In the genomic region with DNA sequence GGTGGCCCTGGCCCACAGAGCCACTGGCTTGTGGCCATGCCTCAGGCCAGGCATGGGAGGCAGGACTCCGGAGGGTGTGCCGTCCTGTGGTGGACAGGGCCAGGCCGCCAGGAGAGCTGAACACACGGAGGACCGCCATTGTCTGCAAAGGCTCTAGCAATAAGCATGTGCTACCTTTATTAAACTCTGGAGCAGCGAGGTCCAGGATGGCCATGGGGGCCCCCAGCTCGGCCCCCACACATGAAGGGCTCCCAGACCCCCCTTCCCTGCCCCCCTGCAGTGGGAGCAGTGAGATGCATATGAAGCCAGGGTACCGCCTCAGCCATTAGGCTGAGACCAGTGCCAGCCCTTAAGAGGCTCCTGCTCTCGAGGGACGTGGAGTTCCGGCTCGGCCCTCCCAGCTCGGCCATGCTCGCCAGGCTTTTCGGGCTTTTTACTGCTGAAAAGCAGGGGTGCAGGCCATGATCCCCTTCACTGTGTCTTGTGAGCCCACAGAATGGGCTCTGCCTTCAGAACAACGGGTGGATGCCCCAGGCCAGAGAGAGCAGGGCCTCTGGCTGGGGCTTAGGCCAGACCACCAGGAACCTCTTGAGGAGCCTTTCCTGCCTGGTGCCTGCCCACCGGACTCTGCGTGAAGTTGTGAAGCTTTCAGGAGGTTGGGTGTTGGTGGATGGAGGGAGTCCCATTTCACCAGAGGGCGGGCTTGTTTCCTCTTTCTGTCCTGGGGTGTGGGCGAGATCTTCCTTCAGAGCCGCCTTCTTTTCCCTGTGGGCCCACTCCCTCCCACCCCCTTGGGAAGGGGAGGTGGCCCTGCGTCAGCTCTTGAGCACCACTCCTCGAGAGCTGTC, we compare ENCODE assay signal across 2 cellular contexts.
TF ChIP-seq lines count a peak whose summit lies in the region.

No MANE protein-coding gene starts in this region.

TF ChIP-seq in SK-N-SH, 30 proteins besides CTCF, POLR2A, EP300 and RAD21 (continued from another document):
- TF ChIP-seq RXRA (IDR thresholded peaks at IDR 0.05; ENCODE audit: borderline replicate concordance, low read depth) (no peak), GATA2 (CRISPR knock-in tag; IDR thresholded peaks at IDR 0.05) (no peak), GABPA (IDR thresholded peaks at IDR 0.05; ENCODE audit: low read depth) (no peak), ELF1 (IDR thresholded peaks at IDR 0.05) (no peak), FOXM1 (IDR thresholded peaks at IDR 0.05; ENCODE audit: low read depth) (no peak), JUND (IDR thresholded peaks at IDR 0.05) (no peak)
- TF ChIP-seq, protein P1, sequence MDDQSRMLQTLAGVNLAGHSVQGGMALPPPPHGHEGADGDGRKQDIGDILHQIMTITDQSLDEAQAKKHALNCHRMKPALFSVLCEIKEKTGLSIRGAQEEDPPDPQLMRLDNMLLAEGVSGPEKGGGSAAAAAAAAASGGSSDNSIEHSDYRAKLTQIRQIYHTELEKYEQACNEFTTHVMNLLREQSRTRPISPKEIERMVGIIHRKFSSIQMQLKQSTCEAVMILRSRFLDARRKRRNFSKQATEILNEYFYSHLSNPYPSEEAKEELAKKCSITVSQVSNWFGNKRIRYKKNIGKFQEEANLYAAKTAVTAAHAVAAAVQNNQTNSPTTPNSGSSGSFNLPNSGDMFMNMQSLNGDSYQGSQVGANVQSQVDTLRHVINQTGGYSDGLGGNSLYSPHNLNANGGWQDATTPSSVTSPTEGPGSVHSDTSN (IDR thresholded peaks at IDR 0.05) = no peak
- TF ChIP-seq, protein P2, sequence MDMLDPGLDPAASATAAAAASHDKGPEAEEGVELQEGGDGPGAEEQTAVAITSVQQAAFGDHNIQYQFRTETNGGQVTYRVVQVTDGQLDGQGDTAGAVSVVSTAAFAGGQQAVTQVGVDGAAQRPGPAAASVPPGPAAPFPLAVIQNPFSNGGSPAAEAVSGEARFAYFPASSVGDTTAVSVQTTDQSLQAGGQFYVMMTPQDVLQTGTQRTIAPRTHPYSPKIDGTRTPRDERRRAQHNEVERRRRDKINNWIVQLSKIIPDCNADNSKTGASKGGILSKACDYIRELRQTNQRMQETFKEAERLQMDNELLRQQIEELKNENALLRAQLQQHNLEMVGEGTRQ (IDR thresholded peaks at IDR 0.05; ENCODE audit: borderline replicate concordance, low read depth, low read length) = no peak

TF ChIP-seq in SK-N-SH treated with all-trans-retinoic acid at 6 μM for 48 hours, 23 proteins besides CTCF, POLR2A, EP300 and RAD21 (continued from another document):
- TF ChIP-seq, protein P3, sequence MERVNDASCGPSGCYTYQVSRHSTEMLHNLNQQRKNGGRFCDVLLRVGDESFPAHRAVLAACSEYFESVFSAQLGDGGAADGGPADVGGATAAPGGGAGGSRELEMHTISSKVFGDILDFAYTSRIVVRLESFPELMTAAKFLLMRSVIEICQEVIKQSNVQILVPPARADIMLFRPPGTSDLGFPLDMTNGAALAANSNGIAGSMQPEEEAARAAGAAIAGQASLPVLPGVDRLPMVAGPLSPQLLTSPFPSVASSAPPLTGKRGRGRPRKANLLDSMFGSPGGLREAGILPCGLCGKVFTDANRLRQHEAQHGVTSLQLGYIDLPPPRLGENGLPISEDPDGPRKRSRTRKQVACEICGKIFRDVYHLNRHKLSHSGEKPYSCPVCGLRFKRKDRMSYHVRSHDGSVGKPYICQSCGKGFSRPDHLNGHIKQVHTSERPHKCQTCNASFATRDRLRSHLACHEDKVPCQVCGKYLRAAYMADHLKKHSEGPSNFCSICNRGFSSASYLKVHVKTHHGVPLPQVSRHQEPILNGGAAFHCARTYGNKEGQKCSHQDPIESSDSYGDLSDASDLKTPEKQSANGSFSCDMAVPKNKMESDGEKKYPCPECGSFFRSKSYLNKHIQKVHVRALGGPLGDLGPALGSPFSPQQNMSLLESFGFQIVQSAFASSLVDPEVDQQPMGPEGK (CRISPR knock-in tag; IDR thresholded peaks at IDR 0.05; ENCODE audit: borderline replicate concordance) = no peak
- TF ChIP-seq ZFP30 (CRISPR knock-in tag; IDR thresholded peaks at IDR 0.05) = no peak
- no peak for TF ChIP-seq PPARA (CRISPR knock-in tag; IDR thresholded peaks at IDR 0.05; ENCODE audit: borderline replicate concordance)
- no peak for TF ChIP-seq GLIS3 (CRISPR knock-in tag; IDR thresholded peaks at IDR 0.05)
- TF ChIP-seq, protein P4, sequence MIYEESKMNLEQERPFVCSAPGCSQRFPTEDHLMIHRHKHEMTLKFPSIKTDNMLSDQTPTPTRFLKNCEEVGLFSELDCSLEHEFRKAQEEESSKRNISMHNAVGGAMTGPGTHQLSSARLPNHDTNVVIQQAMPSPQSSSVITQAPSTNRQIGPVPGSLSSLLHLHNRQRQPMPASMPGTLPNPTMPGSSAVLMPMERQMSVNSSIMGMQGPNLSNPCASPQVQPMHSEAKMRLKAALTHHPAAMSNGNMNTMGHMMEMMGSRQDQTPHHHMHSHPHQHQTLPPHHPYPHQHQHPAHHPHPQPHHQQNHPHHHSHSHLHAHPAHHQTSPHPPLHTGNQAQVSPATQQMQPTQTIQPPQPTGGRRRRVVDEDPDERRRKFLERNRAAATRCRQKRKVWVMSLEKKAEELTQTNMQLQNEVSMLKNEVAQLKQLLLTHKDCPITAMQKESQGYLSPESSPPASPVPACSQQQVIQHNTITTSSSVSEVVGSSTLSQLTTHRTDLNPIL (CRISPR knock-in tag; IDR thresholded peaks at IDR 0.05; ENCODE audit: low read depth) = no peak
- no peak for TF ChIP-seq BACH2 (CRISPR knock-in tag; IDR thresholded peaks at IDR 0.05; ENCODE audit: borderline replicate concordance)
- no peak for TF ChIP-seq ZNF8 (CRISPR knock-in tag; IDR thresholded peaks at IDR 0.05)
- TF ChIP-seq, protein P5, sequence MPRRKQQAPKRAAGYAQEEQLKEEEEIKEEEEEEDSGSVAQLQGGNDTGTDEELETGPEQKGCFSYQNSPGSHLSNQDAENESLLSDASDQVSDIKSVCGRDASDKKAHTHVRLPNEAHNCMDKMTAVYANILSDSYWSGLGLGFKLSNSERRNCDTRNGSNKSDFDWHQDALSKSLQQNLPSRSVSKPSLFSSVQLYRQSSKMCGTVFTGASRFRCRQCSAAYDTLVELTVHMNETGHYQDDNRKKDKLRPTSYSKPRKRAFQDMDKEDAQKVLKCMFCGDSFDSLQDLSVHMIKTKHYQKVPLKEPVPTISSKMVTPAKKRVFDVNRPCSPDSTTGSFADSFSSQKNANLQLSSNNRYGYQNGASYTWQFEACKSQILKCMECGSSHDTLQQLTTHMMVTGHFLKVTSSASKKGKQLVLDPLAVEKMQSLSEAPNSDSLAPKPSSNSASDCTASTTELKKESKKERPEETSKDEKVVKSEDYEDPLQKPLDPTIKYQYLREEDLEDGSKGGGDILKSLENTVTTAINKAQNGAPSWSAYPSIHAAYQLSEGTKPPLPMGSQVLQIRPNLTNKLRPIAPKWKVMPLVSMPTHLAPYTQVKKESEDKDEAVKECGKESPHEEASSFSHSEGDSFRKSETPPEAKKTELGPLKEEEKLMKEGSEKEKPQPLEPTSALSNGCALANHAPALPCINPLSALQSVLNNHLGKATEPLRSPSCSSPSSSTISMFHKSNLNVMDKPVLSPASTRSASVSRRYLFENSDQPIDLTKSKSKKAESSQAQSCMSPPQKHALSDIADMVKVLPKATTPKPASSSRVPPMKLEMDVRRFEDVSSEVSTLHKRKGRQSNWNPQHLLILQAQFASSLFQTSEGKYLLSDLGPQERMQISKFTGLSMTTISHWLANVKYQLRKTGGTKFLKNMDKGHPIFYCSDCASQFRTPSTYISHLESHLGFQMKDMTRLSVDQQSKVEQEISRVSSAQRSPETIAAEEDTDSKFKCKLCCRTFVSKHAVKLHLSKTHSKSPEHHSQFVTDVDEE (CRISPR knock-in tag; IDR thresholded peaks at IDR 0.05) = no peak
- TF ChIP-seq ZFP3 (CRISPR knock-in tag; IDR thresholded peaks at IDR 0.05) = no peak
